31 cellular contexts compared by ENCODE assay signal in the genomic region with DNA sequence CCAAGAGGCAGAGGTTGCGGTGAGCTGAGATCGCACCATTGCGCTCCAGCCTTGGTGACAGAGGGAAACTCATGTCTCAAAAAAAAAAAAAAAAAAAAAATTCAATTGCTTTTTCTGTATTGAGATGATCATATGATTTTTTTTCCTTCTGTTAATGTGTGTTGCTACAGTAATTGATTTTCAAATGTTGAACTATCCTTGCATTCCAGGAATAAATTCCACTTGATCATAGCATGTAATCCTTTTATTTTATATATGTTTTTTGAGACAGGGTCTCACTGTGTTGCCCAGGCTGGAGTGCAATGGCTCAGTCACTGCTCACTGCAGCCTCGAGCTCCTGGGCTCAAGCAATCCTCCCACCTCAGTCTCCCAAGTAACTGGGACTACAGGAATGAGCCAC. TPM values are rescaled to one million over a fixed set of nuclear protein-coding genes. Genes with fewer than 3 reads are reported as not detected.
"Had no signal": no experiment of that assay in that cellular context is flagged by ENCODE, and none has a peak within 500 bp of the region (broad histone marks: within the 10 kb centered on the region; RNA-seq: fewer than 3 reads in every experiment).

No MANE protein-coding gene starts in this region.

- H3K27ac ChIP-seq: epithelial cell of prostate, esophagus squamous epithelium, gastrocnemius medialis, heart right ventricle, left lung, lower lobe of right lung had no signal

- H3K9me3 ChIP-seq: gastrocnemius medialis had no signal

- DNase-seq: cortex of kidney; effector CD8-positive, alpha-beta T cell; effector memory CD8-positive, alpha-beta T cell; endodermal cell; erythroblast; esophagus squamous epithelium; foreskin fibroblast; foreskin melanocyte; gastrocnemius medialis; glutamatergic neuron; heart right ventricle; hippocampal formation; left cardiac atrium; left lung; left ventricle myocardium superior; lower lobe of right lung; mesenchymal stem cell; mucosa of descending colon had no signal

- ATAC-seq: effector memory CD8-positive, alpha-beta T cell; esophagus mucosa; gastrocnemius medialis; heart right ventricle; left cardiac atrium; left lung; left ventricle myocardium superior; lower lobe of right lung; mucosa of descending colon had no signal

- H3K4me3 ChIP-seq: esophagus squamous epithelium, gastrocnemius medialis, heart right ventricle, left lung, lower lobe of right lung, mucosa of descending colon had no signal

- H3K36me3 ChIP-seq: esophagus squamous epithelium, gastrocnemius medialis, heart right ventricle, left lung, lower lobe of right lung had no signal

- H3K27ac Mint-ChIP-seq: dendritic cell treated with granulocyte-macrophage colony-stimulating factor and Interleukin-4, amounts not matched to agents 40 ng/mL and 50 ng/mL, for 4 days; effector memory CD8-positive, alpha-beta T cell; endodermal cell; mesothelial cell of epicardium had no signal

- H3K4me1 ChIP-seq: gastrocnemius medialis had no signal

- H3K4me3 Mint-ChIP-seq: dendritic cell treated with granulocyte-macrophage colony-stimulating factor and Interleukin-4, amounts not matched to agents 40 ng/mL and 50 ng/mL, for 4 days; effector memory CD8-positive, alpha-beta T cell; endodermal cell; mesothelial cell of epicardium had no signal

- FAIRE-seq: colon, endometrium, islet of Langerhans, keratinocyte had no signal

- H3K27me3 ChIP-seq: left lung had no signal

RNA-seq across cellular contexts. Expression of a gene that starts 33.3 kb away (rescaled TPM):
- polyA plus RNA-seq: keratinocyte had no signal

RNA-seq across cellular contexts. Expression of a gene that starts 37.9 kb away (rescaled TPM):
- total RNA-seq: dermis microvascular lymphatic vessel endothelial cell, esophagus mucosa, glomerular endothelial cell, kidney epithelial cell, lung microvascular endothelial cell, myocyte had no signal
- polyA plus RNA-seq: keratinocyte had no signal
